In the genomic region with DNA sequence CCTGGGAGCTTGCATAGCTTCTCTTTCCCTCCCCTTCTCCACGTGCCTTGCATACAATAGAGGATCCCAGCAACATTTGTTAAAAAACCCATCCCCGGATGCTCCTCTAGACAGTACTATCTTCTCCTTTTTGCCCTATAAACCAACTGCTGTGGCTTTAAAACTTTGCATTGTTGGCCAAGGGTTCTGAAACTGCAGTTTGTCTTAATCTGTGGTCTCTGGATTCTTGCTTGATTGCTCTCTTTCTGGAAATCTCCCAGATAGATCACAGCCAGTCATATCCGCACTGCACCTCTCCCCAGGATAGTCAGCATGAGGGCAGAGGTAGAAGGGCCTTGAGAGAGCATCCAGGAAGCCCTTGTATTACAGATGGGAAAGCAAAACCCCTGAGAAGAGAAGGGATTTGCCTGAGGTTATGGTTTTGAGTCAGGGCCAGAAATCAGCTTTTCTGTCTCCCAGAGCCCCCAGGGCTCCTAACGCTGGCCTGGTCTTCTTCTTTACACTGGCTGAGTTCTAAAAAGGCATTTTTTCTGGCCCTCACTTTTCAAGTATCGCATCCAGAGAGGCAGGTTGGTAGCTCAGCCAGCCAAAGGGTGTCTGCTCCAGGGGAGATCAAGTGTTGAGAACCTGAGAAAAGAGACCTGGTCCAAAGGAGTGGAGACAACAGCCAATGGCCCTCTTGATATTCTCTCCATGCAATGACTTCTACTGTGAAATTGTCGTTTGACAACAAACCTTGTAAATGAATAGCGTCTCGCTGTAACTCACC, we compare ENCODE assay signal across 17 cellular contexts.
DNase-seq lines count a peak whose midpoint lies in the region; ATAC-seq and TF ChIP-seq lines count a peak whose summit lies in the region.
"Had no signal": no experiment of that assay in that cellular context is flagged by ENCODE, and none has a peak within 500 bp of the region (broad histone marks: within the 10 kb centered on the region; RNA-seq: fewer than 3 reads in every experiment).

No MANE protein-coding gene starts in this region.

- H3K79me2 ChIP-seq in mammary epithelial cell (ENCODE audit: insufficient read depth, low read length), result no peaks in the 10 kb centered on the region

- no peaks in the 10 kb centered on the region for H4K20me1 ChIP-seq in mammary epithelial cell (ENCODE audit: insufficient read depth, low read length)

- BruUV-seq in mammary epithelial cell (replicated peaks; lab: Mats Ljungman, UMichigan), result no TSS peak

- CTCF ChIA-PET in mammary epithelial cell (lab: Charles Lee; ENCODE audit: low non-redundant PET), result no interaction called here
- CTCF ChIA-PET in activated CD8-positive, alpha-beta T cell treated with anti-CD3 and anti-CD28 coated beads, Interleukin-2, amount 10 ng/mL, durations not matched to agents 7 days and 5 days (lab: Charles Lee), result interaction anchor here (1.0 to 3.8 kb wide), 2 partner anchors 9 to 21 kb away, joined by 3 to 14 read pairs; no protein-coding TSS in a partner anchor
- CTCF ChIA-PET in activated CD4-positive, alpha-beta T cell treated with anti-CD3 and anti-CD28 coated beads for 36 hours (lab: Charles Lee), result interaction anchor here (0.6 to 1.4 kb wide), 4 partner anchors 9 to 255 kb away, joined by 3 to 5 read pairs (median 3); a partner anchor contains a TSS

- intact Hi-C loops in mammary epithelial cell (cut with micrococcal nuclease), result no loop called here
- intact Hi-C loops in breast epithelium (cut with DNase I; ENCODE audit: low total_unique reads), result loop anchor here (2.0 kb wide), 1 partner anchor 57 kb away; no protein-coding TSS in a partner anchor
- intact Hi-C loops in activated CD4-positive, alpha-beta T cell treated with anti-CD3 and anti-CD28 coated beads for 36 hours (cut with DNase I, micrococcal nuclease), result no loop called here

- H3K27me3 ChIP-seq in mammary epithelial cell (ENCODE audit: insufficient read depth, low read length) (no peaks in the 10 kb centered on the region), breast epithelium (no peaks in the 10 kb centered on the region)
- H3K27me3 ChIP-seq: colonic mucosa had no signal

- H3K27ac ChIP-seq in mammary epithelial cell (ENCODE audit: insufficient read depth, low read depth, low read length) (no peak overlapping the region), breast epithelium (peak overlapping the region in 1 of 2 donors; percentile 66)
- H3K27ac ChIP-seq: colonic mucosa had no signal

- DNase-seq in mammary epithelial cell (peak; percentile 36), breast epithelium (ENCODE audit: low spot score in 2 of 2) (no peak), amniotic epithelial cell (ENCODE audit: low read depth) (peak; percentile 97), kidney tubule cell (ENCODE audit: low spot score) (peak; percentile 54)
- no peak for DNase-seq in activated CD8-positive, alpha-beta T cell treated with anti-CD3 and anti-CD28 coated beads, Interleukin-2, amount 10 ng/mL, durations not matched to agents 7 days and 5 days
- no peak for DNase-seq in activated CD4-positive, alpha-beta T cell treated with anti-CD3 and anti-CD28 coated beads for 36 hours
- no peak for DNase-seq in effector CD8-positive, alpha-beta T cell (lab: John Stamatoyannopoulos, UW)
- DNase-seq: 8988T; activated naive CD4-positive, alpha-beta T cell treated with anti-CD3 and anti-CD28 coated beads, Interleukin-2, amount 10 ng/mL, durations not matched to agents 7 days and 5 days; colonic mucosa; DMS153; glutamatergic neuron; H9; NCI-H1092 treated with DMSO at 0.1 percent for 48 hours; NCI-H510A had no signal

- TF ChIP-seq POLR2A in breast epithelium (IDR thresholded peaks at IDR 0.05), result no peak

- no peak overlapping the region for H3K27ac Mint-ChIP-seq in activated CD8-positive, alpha-beta T cell treated with anti-CD3 and anti-CD28 coated beads, Interleukin-2, amount 10 ng/mL, durations not matched to agents 7 days and 5 days
- H3K27ac Mint-ChIP-seq in activated CD4-positive, alpha-beta T cell treated with anti-CD3 and anti-CD28 coated beads for 36 hours, result no peak overlapping the region
- H3K27ac Mint-ChIP-seq: activated naive CD4-positive, alpha-beta T cell treated with anti-CD3 and anti-CD28 coated beads, Interleukin-2, amount 10 ng/mL, durations not matched to agents 7 days and 5 days; H9 had no signal

- no peaks in the 10 kb centered on the region for H3K4me1 Mint-ChIP-seq in activated CD8-positive, alpha-beta T cell treated with anti-CD3 and anti-CD28 coated beads, Interleukin-2, amount 10 ng/mL, durations not matched to agents 7 days and 5 days (ENCODE audit: low read depth)
- no peaks in the 10 kb centered on the region for H3K4me1 Mint-ChIP-seq in activated CD4-positive, alpha-beta T cell treated with anti-CD3 and anti-CD28 coated beads for 36 hours
- H3K4me1 Mint-ChIP-seq: activated naive CD4-positive, alpha-beta T cell treated with anti-CD3 and anti-CD28 coated beads, Interleukin-2, amount 10 ng/mL, durations not matched to agents 7 days and 5 days had no signal

- H2AFZ ChIP-seq in mammary epithelial cell (ENCODE audit: low read depth, low read length), result no peak overlapping the region

- H3K9ac ChIP-seq in mammary epithelial cell (ENCODE audit: insufficient read depth, low read length), result no peak overlapping the region

- H3K27me3 Mint-ChIP-seq in activated CD8-positive, alpha-beta T cell treated with anti-CD3 and anti-CD28 coated beads, Interleukin-2, amount 10 ng/mL, durations not matched to agents 7 days and 5 days (ENCODE audit: low read depth), result no peaks in the 10 kb centered on the region
- no peaks in the 10 kb centered on the region for H3K27me3 Mint-ChIP-seq in activated CD4-positive, alpha-beta T cell treated with anti-CD3 and anti-CD28 coated beads for 36 hours

- ATAC-seq in activated CD8-positive, alpha-beta T cell treated with anti-CD3 and anti-CD28 coated beads, Interleukin-2, amount 10 ng/mL, durations not matched to agents 7 days and 5 days, result no peak
- ATAC-seq in activated CD4-positive, alpha-beta T cell treated with anti-CD3 and anti-CD28 coated beads for 36 hours, result no peak
- ATAC-seq in HG03432 (IDR thresholded peaks at IDR 0.05; ENCODE audit: unreplicated experiment), result no peak

- H3K36me3 ChIP-seq in mammary epithelial cell (ENCODE audit: insufficient read depth, low read length), result no peaks in the 10 kb centered on the region
- H3K36me3 ChIP-seq in breast epithelium, result no peaks in the 10 kb centered on the region
- H3K36me3 ChIP-seq: colonic mucosa had no signal

- POLR2A ChIA-PET in activated CD8-positive, alpha-beta T cell treated with anti-CD3 and anti-CD28 coated beads, Interleukin-2, amount 10 ng/mL, durations not matched to agents 7 days and 5 days (lab: Charles Lee), result no interaction called here
- POLR2A ChIA-PET in activated CD4-positive, alpha-beta T cell treated with anti-CD3 and anti-CD28 coated beads for 36 hours (lab: Charles Lee), result no interaction called here

- H3K4me3 ChIP-seq in mammary epithelial cell (replicated peaks in 1 of 3; ENCODE audit: insufficient read depth in 1 of 3, low read depth in 2 of 3, low read length in 3 of 3) (no peak overlapping the region), breast epithelium (no peak overlapping the region)
- H3K4me3 ChIP-seq: colonic mucosa had no signal

- no peaks in the 10 kb centered on the region for H3K36me3 Mint-ChIP-seq in activated CD8-positive, alpha-beta T cell treated with anti-CD3 and anti-CD28 coated beads, Interleukin-2, amount 10 ng/mL, durations not matched to agents 7 days and 5 days (ENCODE audit: low read depth)
- H3K36me3 Mint-ChIP-seq in activated CD4-positive, alpha-beta T cell treated with anti-CD3 and anti-CD28 coated beads for 36 hours (ENCODE audit: low read depth), result no peaks in the 10 kb centered on the region
- H3K36me3 Mint-ChIP-seq: activated naive CD4-positive, alpha-beta T cell treated with anti-CD3 and anti-CD28 coated beads, Interleukin-2, amount 10 ng/mL, durations not matched to agents 7 days and 5 days had no signal

- in situ Hi-C loops in mammary epithelial cell (cut with MboI; ENCODE audit: low sequenced_read_pairs in 2 of 2), result no loop called here

- TF ChIP-seq CTCF in mammary epithelial cell (conservative IDR thresholded peaks at IDR 0.05 in 1 of 2, IDR thresholded peaks at IDR 0.05 in 1 of 2; ENCODE audit: extremely low read depth in 1 of 2, insufficient read depth in 1 of 2, low read depth in 1 of 2, low read length in 2 of 2), result no peak
- TF ChIP-seq CTCF in breast epithelium (IDR thresholded peaks at IDR 0.05), result no peak

- no peaks in the 10 kb centered on the region for H3K9me3 Mint-ChIP-seq in activated CD8-positive, alpha-beta T cell treated with anti-CD3 and anti-CD28 coated beads, Interleukin-2, amount 10 ng/mL, durations not matched to agents 7 days and 5 days (ENCODE audit: insufficient read depth)
- no peaks in the 10 kb centered on the region for H3K9me3 Mint-ChIP-seq in activated CD4-positive, alpha-beta T cell treated with anti-CD3 and anti-CD28 coated beads for 36 hours (ENCODE audit: low read depth)
- H3K9me3 Mint-ChIP-seq: activated naive CD4-positive, alpha-beta T cell treated with anti-CD3 and anti-CD28 coated beads, Interleukin-2, amount 10 ng/mL, durations not matched to agents 7 days and 5 days; neural crest cell had no signal

- H3K4me1 ChIP-seq in mammary epithelial cell (ENCODE audit: insufficient read depth, low read length), result no peaks in the 10 kb centered on the region
- H3K4me1 ChIP-seq in breast epithelium, result peaks cover 0 to 6% of the 10 kb centered on the region in 2 donors
- H3K4me1 ChIP-seq: colonic mucosa had no signal

- no peak overlapping the region for H3K4me2 ChIP-seq in mammary epithelial cell (ENCODE audit: insufficient read depth, low read depth, low read length)

- dilution Hi-C loops in mammary epithelial cell (cut with HindIII; ENCODE audit: low sequenced_read_pairs), result no loop called here

- H3K4me3 Mint-ChIP-seq in activated CD8-positive, alpha-beta T cell treated with anti-CD3 and anti-CD28 coated beads, Interleukin-2, amount 10 ng/mL, durations not matched to agents 7 days and 5 days, result no peak overlapping the region
- no peak overlapping the region for H3K4me3 Mint-ChIP-seq in activated CD4-positive, alpha-beta T cell treated with anti-CD3 and anti-CD28 coated beads for 36 hours
- H3K4me3 Mint-ChIP-seq: activated naive CD4-positive, alpha-beta T cell treated with anti-CD3 and anti-CD28 coated beads, Interleukin-2, amount 10 ng/mL, durations not matched to agents 7 days and 5 days; H9; neural crest cell had no signal

- WGBS in mammary epithelial cell (ENCODE audit: low coverage, missing lambda C conversion rate), result 82% methylated on average over 7 of the region's 8 CpGs

- H3K9me3 ChIP-seq in mammary epithelial cell (replicated peaks; ENCODE audit: insufficient read depth, low read length) (no peaks in the 10 kb centered on the region), breast epithelium (no peaks in the 10 kb centered on the region)
- H3K9me3 ChIP-seq: colonic mucosa had no signal

Comparison
In these comparisons a context has a peak if more than half of its experiments do, and no peak if none do; other contexts are left out.
1. DNase-seq: peak in mammary epithelial cell (single experiment), amniotic epithelial cell (single experiment) and kidney tubule cell (single experiment); none in breast epithelium (0 of 2), activated CD8-positive, alpha-beta T cell treated with anti-CD3 and anti-CD28 coated beads, Interleukin-2, amount 10 ng/mL, durations not matched to agents 7 days and 5 days (single experiment), activated CD4-positive, alpha-beta T cell treated with anti-CD3 and anti-CD28 coated beads for 36 hours (single experiment) and effector CD8-positive, alpha-beta T cell (single experiment).